Comparison of ENCODE assay signal across 14 cellular contexts in genomic region chr11:1341928-1342524, GRCh38. TPM values are rescaled to one million over a fixed set of nuclear protein-coding genes. Genes with fewer than 3 reads are reported as not detected.
DNase-seq lines count a peak whose midpoint lies in the region; ATAC-seq and TF ChIP-seq lines count a peak whose summit lies in the region.
"Had no signal": no experiment of that assay in that cellular context is flagged by ENCODE, and none has a peak within 500 bp of the region (broad histone marks: within the 10 kb centered on the region; RNA-seq: fewer than 3 reads in every experiment).

No MANE protein-coding gene starts in this region.

- in situ Hi-C loops in mammary epithelial cell (cut with MboI; ENCODE audit: low sequenced_read_pairs in 2 of 2) (no loop called here), G401 (cut with HindIII; ENCODE audit: low sequenced_read_pairs) (no loop called here)

- H3K27me3 ChIP-seq in mammary epithelial cell (ENCODE audit: insufficient read depth, low read length) (peaks cover 7% of the 10 kb centered on the region), breast epithelium (no peaks in the 10 kb centered on the region), esophagus squamous epithelium (no peaks in the 10 kb centered on the region)
- H3K27me3 ChIP-seq: pancreas, transverse colon had no signal

- TF ChIP-seq POLR2A in breast epithelium (IDR thresholded peaks at IDR 0.05) (no peak), esophagus squamous epithelium (IDR thresholded peaks at IDR 0.05) (no peak)

- WGBS in mammary epithelial cell (ENCODE audit: low coverage, missing lambda C conversion rate): 51% methylated on average over 16 of the region's 17 CpGs
- WGBS in esophagus squamous epithelium, 2 donors: 12 to 30% methylated on average over 9 to 10 of the region's 17 CpGs

- no peak overlapping the region for H2AFZ ChIP-seq in mammary epithelial cell (ENCODE audit: low read depth, low read length)

- DNase-seq in mammary epithelial cell (peak; percentile 9), breast epithelium (ENCODE audit: low spot score in 2 of 2) (no peak), SW 1271 (lab: John Stamatoyannopoulos, UW) (peak; percentile 32 to 34), head of caudate nucleus (peak in 35 of 42 donors; percentile 23 to 91 (median 62)), esophagus squamous epithelium (lab: John Stamatoyannopoulos, UW) (no peak), G401 (ENCODE audit: low spot score) (no peak)
- DNase-seq: activated CD4-positive, alpha-beta T cell treated with anti-CD3 and anti-CD28 coated beads, Interleukin-2, amount 50 U/mL, for 4 hours; CD4-positive, alpha-beta T cell; kidney glomerular epithelial cell; transverse colon had no signal

- H3K27ac ChIP-seq in mammary epithelial cell (ENCODE audit: insufficient read depth, low read depth, low read length) (no peak overlapping the region), breast epithelium (no peak overlapping the region), esophagus squamous epithelium (no peak overlapping the region)
- H3K27ac ChIP-seq: pancreas, transverse colon had no signal

- no peaks in the 10 kb centered on the region for H3K36me3 ChIP-seq in mammary epithelial cell (ENCODE audit: insufficient read depth, low read length)
- no peaks in the 10 kb centered on the region for H3K36me3 ChIP-seq in breast epithelium
- no peaks in the 10 kb centered on the region for H3K36me3 ChIP-seq in esophagus squamous epithelium
- H3K36me3 ChIP-seq: pancreas, transverse colon had no signal

- ATAC-seq in HG03354 (IDR thresholded peaks at IDR 0.05; ENCODE audit: poor library complexity, severe bottlenecking, unreplicated experiment) (no peak), HG02938 (IDR thresholded peaks at IDR 0.05; ENCODE audit: unreplicated experiment) (no peak)
- ATAC-seq: GM12878 had no signal

- intact Hi-C loops in mammary epithelial cell (cut with micrococcal nuclease): no loop called here
- intact Hi-C loops in breast epithelium (cut with DNase I; ENCODE audit: low total_unique reads): no loop called here
- intact Hi-C loops in head of caudate nucleus (cut with DNase I): no loop called here
- intact Hi-C loops in esophagus squamous epithelium (cut with DNase I): no loop called here

- BruUV-seq in mammary epithelial cell (replicated peaks; lab: Mats Ljungman, UMichigan): no TSS peak

- H3K4me1 ChIP-seq in mammary epithelial cell (ENCODE audit: insufficient read depth, low read length): no peaks in the 10 kb centered on the region
- no peaks in the 10 kb centered on the region for H3K4me1 ChIP-seq in breast epithelium
- peaks cover 0 to 9% (median 0%) of the 10 kb centered on the region in 3 donors for H3K4me1 ChIP-seq in esophagus squamous epithelium
- H3K4me1 ChIP-seq: pancreas had no signal

- H3K4me2 ChIP-seq in mammary epithelial cell (ENCODE audit: insufficient read depth, low read depth, low read length): no peak overlapping the region

- H3K9me3 ChIP-seq in mammary epithelial cell (replicated peaks; ENCODE audit: insufficient read depth, low read length): no peaks in the 10 kb centered on the region
- no peaks in the 10 kb centered on the region for H3K9me3 ChIP-seq in breast epithelium
- H3K9me3 ChIP-seq in esophagus squamous epithelium: no peaks in the 10 kb centered on the region
- H3K9me3 ChIP-seq: pancreas, transverse colon had no signal

- CTCF ChIA-PET in mammary epithelial cell (lab: Charles Lee; ENCODE audit: low non-redundant PET): no interaction called here

- dilution Hi-C loops in mammary epithelial cell (cut with HindIII; ENCODE audit: low sequenced_read_pairs): no loop called here

- H3K79me2 ChIP-seq in mammary epithelial cell (ENCODE audit: insufficient read depth, low read length): no peaks in the 10 kb centered on the region

- H3K9ac ChIP-seq in mammary epithelial cell (ENCODE audit: insufficient read depth, low read length): no peak overlapping the region

- H3K4me3 ChIP-seq in mammary epithelial cell (replicated peaks in 1 of 3; ENCODE audit: insufficient read depth in 1 of 3, low read depth in 2 of 3, low read length in 3 of 3): no peak overlapping the region
- no peak overlapping the region for H3K4me3 ChIP-seq in breast epithelium
- H3K4me3 ChIP-seq in esophagus squamous epithelium: no peak overlapping the region
- H3K4me3 ChIP-seq: GM12878, pancreas, transverse colon had no signal

- H4K20me1 ChIP-seq in mammary epithelial cell (ENCODE audit: insufficient read depth, low read length): no peaks in the 10 kb centered on the region

- TF ChIP-seq CTCF in mammary epithelial cell (conservative IDR thresholded peaks at IDR 0.05 in 1 of 2, IDR thresholded peaks at IDR 0.05 in 1 of 2; ENCODE audit: extremely low read depth in 1 of 2, insufficient read depth in 1 of 2, low read depth in 1 of 2, low read length in 2 of 2): no peak
- TF ChIP-seq CTCF in breast epithelium (IDR thresholded peaks at IDR 0.05): no peak
- TF ChIP-seq CTCF in esophagus squamous epithelium (IDR thresholded peaks at IDR 0.05): no peak

RNA-seq across cellular contexts. Expression of gene TOLLIP, which starts 32.6 kb away (rescaled TPM):
- total RNA-seq in mammary epithelial cell: 10 to 100 TPM; 49.3 to 78.4 TPM
- 74.8 TPM for polyA plus RNA-seq in mammary epithelial cell
- polyA minus RNA-seq in mammary epithelial cell: 36.3 TPM
- total RNA-seq in breast epithelium: 10 to 100 TPM; 32.8 to 47.2 (median 41.0) TPM
- total RNA-seq in esophagus squamous epithelium: 100 to 1,000 TPM in 1 of 4 donors, 10 to 100 TPM in 3; 53.0 to 106 (median 63.6) TPM
- total RNA-seq in G401 (2014; rRNA removed; shearing (Covaris generic)): 30.0 and 36.4 TPM in 2 replicates

RNA-seq across cellular contexts. Expression of gene BRSK2, which starts 47.7 kb away (rescaled TPM):
- under 1 TPM; 0.17 to 0.45 TPM for total RNA-seq in mammary epithelial cell
- 0.17 TPM for polyA plus RNA-seq in mammary epithelial cell
- polyA minus RNA-seq in mammary epithelial cell: not detected
- total RNA-seq in breast epithelium: under 1 TPM; 0.15 to 0.80 (median 0.66) TPM
- total RNA-seq in esophagus squamous epithelium: 1 to 10 TPM in 1 of 4 donors, under 1 TPM in 2, not detected in 1; 0.23 to 1.3 (median 0.35) TPM
- 5.2 and 9.2 TPM in 2 replicates for total RNA-seq in G401 (2014; rRNA removed; shearing (Covaris generic))
- polyA plus RNA-seq: GM12878 had no signal

Comparison
In these comparisons a context has a peak if more than half of its experiments do, and no peak if none do; other contexts are left out.
1. DNase-seq: peak in mammary epithelial cell (single experiment), SW 1271 (2 of 2) and head of caudate nucleus (35 of 42); none in breast epithelium (0 of 2), esophagus squamous epithelium (single experiment) and G401 (single experiment).